ENCODE assay signal across 1 cellular context in the genomic region with DNA sequence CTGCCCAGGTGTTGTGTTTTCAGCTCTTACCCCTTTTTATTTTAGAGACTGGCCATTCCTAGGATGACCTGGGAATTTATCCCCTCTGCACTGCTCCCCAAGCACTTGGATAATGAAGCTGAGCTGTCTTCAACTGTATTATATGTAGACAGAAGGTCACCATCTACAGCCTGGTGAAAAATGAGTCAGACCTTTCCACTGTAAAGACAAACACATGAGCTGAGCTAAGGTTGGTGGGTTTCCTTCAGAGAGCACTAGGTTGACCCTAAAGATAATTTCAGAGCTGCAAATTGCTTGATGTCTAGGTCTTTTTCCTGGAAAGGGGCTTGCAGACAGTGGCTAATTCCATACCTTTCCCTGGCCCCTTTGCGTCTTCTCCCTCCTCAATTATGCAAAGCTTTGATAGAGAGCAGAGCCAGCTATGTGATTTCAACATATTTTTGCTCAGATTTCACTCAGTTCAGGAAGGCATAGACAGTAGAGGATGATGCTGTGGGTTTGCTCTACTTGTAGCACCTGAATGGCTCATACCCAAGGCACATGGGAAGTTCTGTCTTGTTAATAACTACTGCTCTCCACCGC.
TF ChIP-seq lines count a peak whose summit lies in the region.

No MANE protein-coding gene starts in this region.

TF ChIP-seq in IMR-90, 13 proteins besides CTCF, POLR2A, EP300 and RAD21:
- TF ChIP-seq CEBPB (IDR thresholded peaks at IDR 0.05; ENCODE audit: low read depth, low read length): no peak
- no peak for TF ChIP-seq RFX5 (IDR thresholded peaks at IDR 0.05; ENCODE audit: low read depth, low read length)
- TF ChIP-seq MXI1 (IDR thresholded peaks at IDR 0.05; ENCODE audit: borderline replicate concordance, low read depth, low read length): no peak
- no peak for TF ChIP-seq CHD1 (IDR thresholded peaks at IDR 0.05; ENCODE audit: low read depth, low read length)
- no peak for TF ChIP-seq FOS (IDR thresholded peaks at IDR 0.05; ENCODE audit: low read depth, low read length)
- TF ChIP-seq MAFK (IDR thresholded peaks at IDR 0.05; ENCODE audit: low read depth, low read length): no peak
- TF ChIP-seq, protein P1, sequence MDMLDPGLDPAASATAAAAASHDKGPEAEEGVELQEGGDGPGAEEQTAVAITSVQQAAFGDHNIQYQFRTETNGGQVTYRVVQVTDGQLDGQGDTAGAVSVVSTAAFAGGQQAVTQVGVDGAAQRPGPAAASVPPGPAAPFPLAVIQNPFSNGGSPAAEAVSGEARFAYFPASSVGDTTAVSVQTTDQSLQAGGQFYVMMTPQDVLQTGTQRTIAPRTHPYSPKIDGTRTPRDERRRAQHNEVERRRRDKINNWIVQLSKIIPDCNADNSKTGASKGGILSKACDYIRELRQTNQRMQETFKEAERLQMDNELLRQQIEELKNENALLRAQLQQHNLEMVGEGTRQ (IDR thresholded peaks at IDR 0.05; ENCODE audit: low read depth, low read length): no peak
- TF ChIP-seq RCOR1 (IDR thresholded peaks at IDR 0.05; ENCODE audit: insufficient replicate concordance, low read length): no peak
- no peak for TF ChIP-seq SMC3 (IDR thresholded peaks at IDR 0.05; ENCODE audit: low read depth, low read length)
- TF ChIP-seq, protein P2, sequence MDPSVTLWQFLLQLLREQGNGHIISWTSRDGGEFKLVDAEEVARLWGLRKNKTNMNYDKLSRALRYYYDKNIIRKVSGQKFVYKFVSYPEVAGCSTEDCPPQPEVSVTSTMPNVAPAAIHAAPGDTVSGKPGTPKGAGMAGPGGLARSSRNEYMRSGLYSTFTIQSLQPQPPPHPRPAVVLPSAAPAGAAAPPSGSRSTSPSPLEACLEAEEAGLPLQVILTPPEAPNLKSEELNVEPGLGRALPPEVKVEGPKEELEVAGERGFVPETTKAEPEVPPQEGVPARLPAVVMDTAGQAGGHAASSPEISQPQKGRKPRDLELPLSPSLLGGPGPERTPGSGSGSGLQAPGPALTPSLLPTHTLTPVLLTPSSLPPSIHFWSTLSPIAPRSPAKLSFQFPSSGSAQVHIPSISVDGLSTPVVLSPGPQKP (IDR thresholded peaks at IDR 0.05; ENCODE audit: borderline replicate concordance, low read depth, low read length): no peak
